ENCODE assay signal across 8 cellular contexts in the genomic region with DNA sequence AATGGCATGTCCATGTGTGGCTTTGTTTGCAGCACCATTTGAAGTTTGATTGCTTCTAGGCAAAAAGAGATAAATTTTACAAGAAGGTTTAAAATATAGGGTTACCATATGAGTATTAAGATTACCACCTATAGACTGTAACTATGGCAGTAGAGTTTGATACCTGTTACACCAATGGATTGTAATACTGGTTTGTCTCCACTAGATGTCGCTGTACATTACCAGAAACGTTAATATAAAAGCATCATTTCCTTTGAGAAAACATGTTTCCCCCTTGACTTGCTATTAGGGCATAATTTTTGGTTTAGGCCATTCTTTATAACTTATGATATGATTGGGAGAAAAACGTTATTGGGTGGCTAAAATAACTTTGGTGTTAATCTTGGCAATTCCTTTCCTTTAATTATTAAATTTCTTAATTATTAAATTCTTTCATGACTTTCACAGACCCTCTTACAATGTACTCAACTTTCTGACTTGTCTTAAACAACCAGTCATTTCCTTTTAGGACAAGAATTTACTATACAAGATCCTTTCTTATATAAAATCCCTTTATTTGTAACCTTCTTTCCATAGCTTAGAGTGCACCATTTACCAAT. TPM values are rescaled to one million over a fixed set of nuclear protein-coding genes. Genes with fewer than 3 reads are reported as not detected.
DNase-seq lines count a peak whose midpoint lies in the region; ATAC-seq and TF ChIP-seq lines count a peak whose summit lies in the region.

No MANE protein-coding gene starts in this region.

- no peaks in the 10 kb centered on the region for H3K36me3 ChIP-seq in GM06990 (ENCODE audit: control insufficient read depth, insufficient read depth, low read length)

- intact Hi-C loops in sciatic nerve (cut with DNase I) = no loop called here

- no peak overlapping the region for H3K27ac ChIP-seq in VCaP

- H3K4me3 ChIP-seq in GM06990 (replicated peaks; ENCODE audit: low read depth, low read length) = no peak overlapping the region

- DNase-seq in A172 (ENCODE audit: low spot score) (peak; percentile 37), GM06990 (ENCODE audit: extremely low read depth, insufficient read length) (no peak), NCI-H1694 (lab: John Stamatoyannopoulos, UW) (peak; percentile 45), glomerular visceral epithelial cell (ENCODE audit: extremely low spot score) (peak; percentile 62), sciatic nerve (ENCODE audit: low spot score) (no peak)
- no peak for DNase-seq in activated CD4-positive, alpha-beta T cell treated with anti-CD3 and anti-CD28 coated beads, Interleukin-2, amount 50 U/mL, for 4 hours

- peak; percentile 55 for TF ChIP-seq CTCF in GM06990 (IDR thresholded peaks at IDR 0.05; ENCODE audit: insufficient read depth, low read length, poor library complexity, severe bottlenecking)
- peak; percentile 86 for TF ChIP-seq CTCF in VCaP (conservative IDR thresholded peaks at IDR 0.05)

- no peaks in the 10 kb centered on the region; the same call in 1 of the 2 replicates for H3K27me3 ChIP-seq in GM06990 (replicated peaks; ENCODE audit: control insufficient read depth, insufficient read depth, low read length)

- peak; percentile 48 for ATAC-seq in sciatic nerve
- ATAC-seq in HG02678 (IDR thresholded peaks at IDR 0.05; ENCODE audit: unreplicated experiment) = no peak

RNA-seq across cellular contexts. Expression of gene HLA-DPB1, which starts 42.8 kb away (rescaled TPM):
- 0.10 TPM in 1 of 2 replicates, not detected in the other for total RNA-seq in A172 (2014; rRNA removed; shearing (Covaris generic))
- total RNA-seq in sciatic nerve = 138 TPM

RNA-seq across cellular contexts. Expression of gene HLA-DPA1, which starts 45.2 kb away (rescaled TPM):
- total RNA-seq in A172 (2014; rRNA removed; shearing (Covaris generic)) = 0.31 and 0.34 TPM in 2 replicates
- total RNA-seq in sciatic nerve = 141 TPM

Comparison
In these comparisons a context has a peak if more than half of its experiments do, and no peak if none do; other contexts are left out.
1. DNase-seq: peak in A172 (single experiment), NCI-H1694 (single experiment) and glomerular visceral epithelial cell (single experiment); none in GM06990 (single experiment), sciatic nerve (single experiment) and activated CD4-positive, alpha-beta T cell treated with anti-CD3 and anti-CD28 coated beads, Interleukin-2, amount 50 U/mL, for 4 hours (0 of 2).
2. RNA of gene HLA-DPB1, which starts 42.8 kb away (total RNA-seq): 138 TPM in sciatic nerve (single experiment); 0.10 TPM in A172; every median in the first group is over 100 times any median in the second.
3. RNA of gene HLA-DPA1, which starts 45.2 kb away (total RNA-seq): 141 TPM in sciatic nerve (single experiment); 0.31 to 0.34 TPM in A172; every median in the first group is over 100 times any median in the second.